Comparison of ENCODE assay signal across 14 cellular contexts in genomic region chr16:50613281-50613991, GRCh38.
DNase-seq lines count a peak whose midpoint lies in the region; ATAC-seq and TF ChIP-seq lines count a peak whose summit lies in the region.
"Had no signal": no experiment of that assay in that cellular context is flagged by ENCODE, and none has a peak within 500 bp of the region (broad histone marks: within the 10 kb centered on the region; RNA-seq: fewer than 3 reads in every experiment).

No MANE protein-coding gene starts in this region.

- no peak overlapping the region for H4K8ac ChIP-seq in trophoblast cell (ENCODE audit: low read depth, low read length)

- H3K4me3 ChIP-seq in adipocyte (ENCODE audit: low read length) = peak overlapping the region; percentile 36
- no peak overlapping the region for H3K4me3 ChIP-seq in upper lobe of right lung
- no peak overlapping the region for H3K4me3 ChIP-seq in trophoblast cell (ENCODE audit: low read depth, low read length)
- H3K4me3 ChIP-seq in lower leg skin (ENCODE audit: low read depth, poor library complexity, severe bottlenecking) = no peak overlapping the region

- H4K91ac ChIP-seq in trophoblast cell (ENCODE audit: low read depth, low read length) = no peak overlapping the region

- no peak overlapping the region for H3K4me3 Mint-ChIP-seq in nephron progenitor cell
- H3K4me3 Mint-ChIP-seq: activated B cell treated with CpG ODN at 0.5 μM for 24 hours had no signal

- H3K4me2 ChIP-seq in trophoblast cell (ENCODE audit: low read length) = no peak overlapping the region

- no peak overlapping the region for H2BK5ac ChIP-seq in trophoblast cell (ENCODE audit: low read depth, low read length, poor library complexity)

- no peak overlapping the region for H3K18ac ChIP-seq in trophoblast cell (ENCODE audit: low read length)

- ATAC-seq in upper lobe of right lung = no peak

- H3K4me1 Mint-ChIP-seq in nephron progenitor cell = peaks cover 72% of the 10 kb centered on the region
- H3K4me1 Mint-ChIP-seq: activated B cell treated with CpG ODN at 0.5 μM for 24 hours had no signal

- H3K4me1 ChIP-seq in adipocyte (ENCODE audit: control insufficient read depth, insufficient read depth, low read length) (peaks cover 26% of the 10 kb centered on the region), upper lobe of right lung (peaks cover 40% of the 10 kb centered on the region), trophoblast cell (ENCODE audit: control insufficient read depth in 1 of 2, insufficient read depth in 2 of 2, low read length in 2 of 2) (peaks cover 13 to 15% of the 10 kb centered on the region in 2 experiments)

- intact Hi-C loops in upper lobe of right lung (cut with DNase I) (no loop called here), lower leg skin (cut with DNase I; ENCODE audit: low total_unique reads) (no loop called here)

- no peak for TF ChIP-seq POLR2A in lower leg skin (IDR thresholded peaks at IDR 0.05)

- H3K23ac ChIP-seq in trophoblast cell (ENCODE audit: low read length) = no peak overlapping the region

- H2BK12ac ChIP-seq in trophoblast cell (ENCODE audit: low read length) = no peak overlapping the region

- H2BK120ac ChIP-seq in trophoblast cell (ENCODE audit: insufficient read depth, low read length, poor library complexity) = no peak overlapping the region

- no peak overlapping the region for H3K14ac ChIP-seq in trophoblast cell (ENCODE audit: low read length)

- H3K9ac ChIP-seq in adipocyte (ENCODE audit: low read length) (no peak overlapping the region), trophoblast cell (ENCODE audit: low read length) (no peak overlapping the region)

- peaks cover 43% of the 10 kb centered on the region for H3K36me3 Mint-ChIP-seq in nephron progenitor cell (ENCODE audit: low read depth)

- no peak overlapping the region for H3K4ac ChIP-seq in trophoblast cell (ENCODE audit: low read depth, low read length)

- no peaks in the 10 kb centered on the region for H3K36me3 ChIP-seq in adipocyte (ENCODE audit: control insufficient read depth, insufficient read depth, low read length, severe bottlenecking)
- H3K36me3 ChIP-seq in upper lobe of right lung = no peaks in the 10 kb centered on the region
- H3K36me3 ChIP-seq in trophoblast cell (ENCODE audit: control insufficient read depth in 1 of 2, insufficient read depth in 2 of 2, low read length in 2 of 2) = peaks cover 0 to 2% of the 10 kb centered on the region in 2 experiments

- TF ChIP-seq CTCF in nephron progenitor cell (IDR thresholded peaks at IDR 0.05) = no peak
- no peak for TF ChIP-seq CTCF in upper lobe of right lung (IDR thresholded peaks at IDR 0.05)
- TF ChIP-seq CTCF in lower leg skin (IDR thresholded peaks at IDR 0.05) = no peak

- no peaks in the 10 kb centered on the region for H3K27me3 Mint-ChIP-seq in nephron progenitor cell (ENCODE audit: low read depth, poor library complexity)

- peak; percentile 56 for DNase-seq in adipocyte (ENCODE audit: low read depth)
- peak; percentile 62 for DNase-seq in foreskin melanocyte
- DNase-seq in nephron progenitor cell = no peak
- DNase-seq in upper lobe of right lung = no peak
- no peak for DNase-seq in stimulated activated CD4-positive, alpha-beta T cell treated with anti-CD3 and anti-CD28 coated beads, Interleukin-12 subunit alpha, Interleukin-12 subunit beta, amount 100 ng/mL, for 4 hours
- DNase-seq in NCI-H146 treated with DMSO at 0.1 percent for 48 hours (lab: John Stamatoyannopoulos, UW; ENCODE audit: unreplicated experiment) = no peak
- no peak for DNase-seq in trophoblast cell
- DNase-seq in lower leg skin (ENCODE audit: low spot score in 2 of 2) = no peak
- DNase-seq: activated B cell treated with CpG ODN at 0.5 μM for 24 hours; activated T-cell treated with anti-CD3 and anti-CD28 coated beads, Interleukin-2, amount 50 U/mL, for 1 hour; anterior cingulate cortex; MM.1S; NCI-H510A; occipital lobe had no signal

- H3K79me1 ChIP-seq in trophoblast cell (ENCODE audit: low read length) = no peaks in the 10 kb centered on the region

- H3K9me3 ChIP-seq in adipocyte (ENCODE audit: control insufficient read depth, low read length) = no peaks in the 10 kb centered on the region
- H3K9me3 ChIP-seq in upper lobe of right lung = no peaks in the 10 kb centered on the region
- H3K9me3 ChIP-seq in trophoblast cell (ENCODE audit: insufficient read depth, low read depth, low read length) = no peaks in the 10 kb centered on the region

- no peak overlapping the region for H4K12ac ChIP-seq in trophoblast cell (ENCODE audit: low read depth, low read length)

- peaks cover 9% of the 10 kb centered on the region for H3K27me3 ChIP-seq in adipocyte (replicated peaks; ENCODE audit: control insufficient read depth, insufficient read depth, low read length)
- H3K27me3 ChIP-seq in upper lobe of right lung = no peaks in the 10 kb centered on the region
- no peaks in the 10 kb centered on the region for H3K27me3 ChIP-seq in trophoblast cell (ENCODE audit: insufficient read depth, low read length)

- H3K27ac ChIP-seq in upper lobe of right lung (peak overlapping the region; percentile 63), trophoblast cell (ENCODE audit: low read depth, low read length) (no peak overlapping the region)

- no CpG with 5 or more reads among the region's 21 CpGs for WGBS in trophoblast cell (ENCODE audit: extremely low coverage, insufficient coverage, insufficient read length)
- WGBS in lower leg skin, 2 donors = 50 to 54% methylated on average over 19 to 21 of the region's 21 CpGs

- H2AFZ ChIP-seq in trophoblast cell (ENCODE audit: insufficient read depth, low read length, poor library complexity) = no peak overlapping the region

- no peaks in the 10 kb centered on the region for H3K79me2 ChIP-seq in trophoblast cell (ENCODE audit: control insufficient read depth, insufficient read depth, low read length, poor library complexity)

- H3K27ac Mint-ChIP-seq in nephron progenitor cell = peak overlapping the region; percentile 93
- H3K27ac Mint-ChIP-seq: activated B cell treated with CpG ODN at 0.5 μM for 24 hours had no signal

- no peak overlapping the region for H2AK5ac ChIP-seq in trophoblast cell (ENCODE audit: low read length)

- no peaks in the 10 kb centered on the region for H3K9me3 Mint-ChIP-seq in nephron progenitor cell
- H3K9me3 Mint-ChIP-seq: activated B cell treated with CpG ODN at 0.5 μM for 24 hours had no signal

Comparison
In these comparisons a context has a peak if more than half of its experiments do, and no peak if none do; other contexts are left out.
1. DNase-seq: peak in adipocyte (single experiment) and foreskin melanocyte (single experiment); none in nephron progenitor cell (single experiment), upper lobe of right lung (single experiment), stimulated activated CD4-positive, alpha-beta T cell treated with anti-CD3 and anti-CD28 coated beads, Interleukin-12 subunit alpha, Interleukin-12 subunit beta, amount 100 ng/mL, for 4 hours (single experiment), NCI-H146 treated with DMSO at 0.1 percent for 48 hours (single experiment), trophoblast cell (0 of 2) and lower leg skin (0 of 2).